In the genomic region with DNA sequence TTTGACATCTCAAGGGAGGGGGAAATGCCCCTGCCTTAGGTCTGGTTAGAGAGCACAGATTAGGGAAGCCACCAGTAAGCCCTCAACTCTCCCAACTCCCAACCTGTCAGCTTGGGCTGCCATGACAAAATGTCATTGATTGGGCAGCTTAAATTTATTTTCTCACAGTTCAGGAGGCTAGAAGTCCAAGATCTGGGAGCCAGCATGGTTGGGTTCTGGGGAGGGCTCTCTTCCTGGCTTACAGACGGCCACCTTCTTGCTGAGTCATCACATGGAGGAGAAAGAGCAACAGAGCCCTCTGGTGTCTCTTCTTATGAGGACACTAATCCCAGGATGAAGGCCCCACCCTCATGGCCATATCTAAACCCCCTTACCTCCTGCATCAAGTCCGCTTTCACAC, we compare ENCODE assay signal across 1 cellular context.
TF ChIP-seq lines count a peak whose summit lies in the region.

No MANE protein-coding gene starts in this region.

TF ChIP-seq in K562, 482 proteins besides CTCF, POLR2A, EP300 and RAD21 (continued from another document and continues in another):
- TF ChIP-seq, protein P1, sequence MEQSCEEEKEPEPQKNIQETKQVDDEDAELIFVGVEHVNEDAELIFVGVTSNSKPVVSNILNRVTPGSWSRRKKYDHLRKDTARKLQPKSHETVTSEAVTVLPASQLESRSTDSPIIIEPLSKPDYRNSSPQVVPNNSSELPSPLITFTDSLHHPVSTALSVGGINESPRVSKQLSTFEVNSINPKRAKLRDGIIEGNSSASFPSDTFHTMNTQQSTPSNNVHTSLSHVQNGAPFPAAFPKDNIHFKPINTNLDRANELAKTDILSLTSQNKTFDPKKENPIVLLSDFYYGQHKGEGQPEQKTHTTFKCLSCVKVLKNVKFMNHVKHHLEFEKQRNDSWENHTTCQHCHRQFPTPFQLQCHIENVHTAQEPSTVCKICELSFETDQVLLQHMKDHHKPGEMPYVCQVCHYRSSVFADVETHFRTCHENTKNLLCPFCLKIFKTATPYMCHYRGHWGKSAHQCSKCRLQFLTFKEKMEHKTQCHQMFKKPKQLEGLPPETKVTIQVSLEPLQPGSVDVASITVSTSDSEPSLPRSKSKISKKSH (CRISPR knock-in tag; IDR thresholded peaks at IDR 0.05), result peak; percentile 88; the same call in 1 of the 2 replicates
- TF ChIP-seq, protein P2, sequence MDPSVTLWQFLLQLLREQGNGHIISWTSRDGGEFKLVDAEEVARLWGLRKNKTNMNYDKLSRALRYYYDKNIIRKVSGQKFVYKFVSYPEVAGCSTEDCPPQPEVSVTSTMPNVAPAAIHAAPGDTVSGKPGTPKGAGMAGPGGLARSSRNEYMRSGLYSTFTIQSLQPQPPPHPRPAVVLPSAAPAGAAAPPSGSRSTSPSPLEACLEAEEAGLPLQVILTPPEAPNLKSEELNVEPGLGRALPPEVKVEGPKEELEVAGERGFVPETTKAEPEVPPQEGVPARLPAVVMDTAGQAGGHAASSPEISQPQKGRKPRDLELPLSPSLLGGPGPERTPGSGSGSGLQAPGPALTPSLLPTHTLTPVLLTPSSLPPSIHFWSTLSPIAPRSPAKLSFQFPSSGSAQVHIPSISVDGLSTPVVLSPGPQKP (CRISPR knock-in tag; IDR thresholded peaks at IDR 0.05), result no peak
- no peak for TF ChIP-seq ZNF347 (CRISPR knock-in tag; IDR thresholded peaks at IDR 0.05; ENCODE audit: low read depth)
- TF ChIP-seq, protein P3, sequence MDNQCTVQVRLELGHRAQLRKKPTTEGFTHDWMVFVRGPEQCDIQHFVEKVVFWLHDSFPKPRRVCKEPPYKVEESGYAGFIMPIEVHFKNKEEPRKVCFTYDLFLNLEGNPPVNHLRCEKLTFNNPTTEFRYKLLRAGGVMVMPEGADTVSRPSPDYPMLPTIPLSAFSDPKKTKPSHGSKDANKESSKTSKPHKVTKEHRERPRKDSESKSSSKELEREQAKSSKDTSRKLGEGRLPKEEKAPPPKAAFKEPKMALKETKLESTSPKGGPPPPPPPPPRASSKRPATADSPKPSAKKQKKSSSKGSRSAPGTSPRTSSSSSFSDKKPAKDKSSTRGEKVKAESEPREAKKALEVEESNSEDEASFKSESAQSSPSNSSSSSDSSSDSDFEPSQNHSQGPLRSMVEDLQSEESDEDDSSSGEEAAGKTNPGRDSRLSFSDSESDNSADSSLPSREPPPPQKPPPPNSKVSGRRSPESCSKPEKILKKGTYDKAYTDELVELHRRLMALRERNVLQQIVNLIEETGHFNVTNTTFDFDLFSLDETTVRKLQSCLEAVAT (IDR thresholded peaks at IDR 0.05), result 0 out of 4 replicates have a peak, but pooled peaks of 1 of the 2 experiments have one; percentile 44
- TF ChIP-seq ZNF707 (CRISPR knock-in tag; conservative IDR thresholded peaks at IDR 0.05), result no peak
- TF ChIP-seq, protein P4, sequence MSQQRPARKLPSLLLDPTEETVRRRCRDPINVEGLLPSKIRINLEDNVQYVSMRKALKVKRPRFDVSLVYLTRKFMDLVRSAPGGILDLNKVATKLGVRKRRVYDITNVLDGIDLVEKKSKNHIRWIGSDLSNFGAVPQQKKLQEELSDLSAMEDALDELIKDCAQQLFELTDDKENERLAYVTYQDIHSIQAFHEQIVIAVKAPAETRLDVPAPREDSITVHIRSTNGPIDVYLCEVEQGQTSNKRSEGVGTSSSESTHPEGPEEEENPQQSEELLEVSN (IDR thresholded peaks at IDR 0.05; ENCODE audit: borderline replicate concordance in 1 of 2, extremely low read depth in 1 of 2, insufficient read depth in 1 of 2, insufficient read length in 1 of 2, low read depth in 1 of 2, low read length in 1 of 2, poor library complexity in 1 of 2, severe bottlenecking in 1 of 2), result peak in 1 of 2 experiments; percentile 10
- TF ChIP-seq STAT5A (IDR thresholded peaks at IDR 0.05; ENCODE audit: borderline replicate concordance, low read length), result no peak
- no peak for TF ChIP-seq HMG20B (CRISPR knock-in tag; IDR thresholded peaks at IDR 0.05)
- no peak for TF ChIP-seq EZH2 (IDR thresholded peaks at IDR 0.05; ENCODE audit: borderline replicate concordance, low read depth, low read length)
- TF ChIP-seq ADNP (tag; IDR thresholded peaks at IDR 0.05), result no peak
- TF ChIP-seq PTBP1 (IDR thresholded peaks at IDR 0.05; ENCODE audit: low read depth, low read length), result no peak
- no peak for TF ChIP-seq FOXA3 (CRISPR knock-in tag; conservative IDR thresholded peaks at IDR 0.05 in 1 of 2, IDR thresholded peaks at IDR 0.05 in 1 of 2)
- TF ChIP-seq ZNF507 (tag; conservative IDR thresholded peaks at IDR 0.05), result no peak
- TF ChIP-seq EGR1 (conservative IDR thresholded peaks at IDR 0.05), result no peak
- no peak for TF ChIP-seq HNRNPUL1 (IDR thresholded peaks at IDR 0.05; ENCODE audit: low read length)
- TF ChIP-seq, protein P5, sequence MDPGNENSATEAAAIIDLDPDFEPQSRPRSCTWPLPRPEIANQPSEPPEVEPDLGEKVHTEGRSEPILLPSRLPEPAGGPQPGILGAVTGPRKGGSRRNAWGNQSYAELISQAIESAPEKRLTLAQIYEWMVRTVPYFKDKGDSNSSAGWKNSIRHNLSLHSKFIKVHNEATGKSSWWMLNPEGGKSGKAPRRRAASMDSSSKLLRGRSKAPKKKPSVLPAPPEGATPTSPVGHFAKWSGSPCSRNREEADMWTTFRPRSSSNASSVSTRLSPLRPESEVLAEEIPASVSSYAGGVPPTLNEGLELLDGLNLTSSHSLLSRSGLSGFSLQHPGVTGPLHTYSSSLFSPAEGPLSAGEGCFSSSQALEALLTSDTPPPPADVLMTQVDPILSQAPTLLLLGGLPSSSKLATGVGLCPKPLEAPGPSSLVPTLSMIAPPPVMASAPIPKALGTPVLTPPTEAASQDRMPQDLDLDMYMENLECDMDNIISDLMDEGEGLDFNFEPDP (CRISPR knock-in tag; IDR thresholded peaks at IDR 0.05), result no peak
- TF ChIP-seq, protein P6, sequence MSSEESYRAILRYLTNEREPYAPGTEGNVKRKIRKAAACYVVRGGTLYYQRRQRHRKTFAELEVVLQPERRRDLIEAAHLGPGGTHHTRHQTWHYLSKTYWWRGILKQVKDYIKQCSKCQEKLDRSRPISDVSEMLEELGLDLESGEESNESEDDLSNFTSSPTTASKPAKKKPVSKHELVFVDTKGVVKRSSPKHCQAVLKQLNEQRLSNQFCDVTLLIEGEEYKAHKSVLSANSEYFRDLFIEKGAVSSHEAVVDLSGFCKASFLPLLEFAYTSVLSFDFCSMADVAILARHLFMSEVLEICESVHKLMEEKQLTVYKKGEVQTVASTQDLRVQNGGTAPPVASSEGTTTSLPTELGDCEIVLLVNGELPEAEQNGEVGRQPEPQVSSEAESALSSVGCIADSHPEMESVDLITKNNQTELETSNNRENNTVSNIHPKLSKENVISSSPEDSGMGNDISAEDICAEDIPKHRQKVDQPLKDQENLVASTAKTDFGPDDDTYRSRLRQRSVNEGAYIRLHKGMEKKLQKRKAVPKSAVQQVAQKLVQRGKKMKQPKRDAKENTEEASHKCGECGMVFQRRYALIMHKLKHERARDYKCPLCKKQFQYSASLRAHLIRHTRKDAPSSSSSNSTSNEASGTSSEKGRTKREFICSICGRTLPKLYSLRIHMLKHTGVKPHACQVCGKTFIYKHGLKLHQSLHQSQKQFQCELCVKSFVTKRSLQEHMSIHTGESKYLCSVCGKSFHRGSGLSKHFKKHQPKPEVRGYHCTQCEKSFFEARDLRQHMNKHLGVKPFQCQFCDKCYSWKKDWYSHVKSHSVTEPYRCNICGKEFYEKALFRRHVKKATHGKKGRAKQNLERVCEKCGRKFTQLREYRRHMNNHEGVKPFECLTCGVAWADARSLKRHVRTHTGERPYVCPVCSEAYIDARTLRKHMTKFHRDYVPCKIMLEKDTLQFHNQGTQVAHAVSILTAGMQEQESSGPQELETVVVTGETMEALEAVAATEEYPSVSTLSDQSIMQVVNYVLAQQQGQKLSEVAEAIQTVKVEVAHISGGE (CRISPR knock-in tag; IDR thresholded peaks at IDR 0.05), result no peak
- no peak for TF ChIP-seq TGIF2 (CRISPR knock-in tag; IDR thresholded peaks at IDR 0.05)
- TF ChIP-seq, protein P7, sequence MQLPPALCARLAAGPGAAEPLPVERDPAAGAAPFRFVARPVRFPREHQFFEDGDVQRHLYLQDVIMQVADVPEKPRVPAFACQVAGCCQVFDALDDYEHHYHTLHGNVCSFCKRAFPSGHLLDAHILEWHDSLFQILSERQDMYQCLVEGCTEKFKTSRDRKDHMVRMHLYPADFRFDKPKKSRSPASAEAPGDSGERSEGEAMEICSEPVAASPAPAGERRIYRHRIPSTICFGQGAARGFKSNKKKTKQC (CRISPR knock-in tag; IDR thresholded peaks at IDR 0.05), result no peak
- TF ChIP-seq NFYB (IDR thresholded peaks at IDR 0.05; ENCODE audit: extremely low read depth, insufficient read length), result no peak
- TF ChIP-seq E2F3 (CRISPR knock-in tag; IDR thresholded peaks at IDR 0.05), result no peak
- TF ChIP-seq POLR2AphosphoS5 (IDR thresholded peaks at IDR 0.05; ENCODE audit: control insufficient read depth, insufficient read depth, low read depth, low read length), result no peak
- TF ChIP-seq XRCC4 (IDR thresholded peaks at IDR 0.05; ENCODE audit: extremely low read depth, insufficient read depth, insufficient read length), result no peak
- TF ChIP-seq, protein P8, sequence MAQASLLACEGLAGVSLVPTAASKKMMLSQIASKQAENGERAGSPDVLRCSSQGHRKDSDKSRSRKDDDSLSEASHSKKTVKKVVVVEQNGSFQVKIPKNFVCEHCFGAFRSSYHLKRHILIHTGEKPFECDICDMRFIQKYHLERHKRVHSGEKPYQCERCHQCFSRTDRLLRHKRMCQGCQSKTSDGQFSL (CRISPR knock-in tag; IDR thresholded peaks at IDR 0.05), result no peak
- TF ChIP-seq, protein P8 (tag; IDR thresholded peaks at IDR 0.05), result no peak
- TF ChIP-seq, protein P9, sequence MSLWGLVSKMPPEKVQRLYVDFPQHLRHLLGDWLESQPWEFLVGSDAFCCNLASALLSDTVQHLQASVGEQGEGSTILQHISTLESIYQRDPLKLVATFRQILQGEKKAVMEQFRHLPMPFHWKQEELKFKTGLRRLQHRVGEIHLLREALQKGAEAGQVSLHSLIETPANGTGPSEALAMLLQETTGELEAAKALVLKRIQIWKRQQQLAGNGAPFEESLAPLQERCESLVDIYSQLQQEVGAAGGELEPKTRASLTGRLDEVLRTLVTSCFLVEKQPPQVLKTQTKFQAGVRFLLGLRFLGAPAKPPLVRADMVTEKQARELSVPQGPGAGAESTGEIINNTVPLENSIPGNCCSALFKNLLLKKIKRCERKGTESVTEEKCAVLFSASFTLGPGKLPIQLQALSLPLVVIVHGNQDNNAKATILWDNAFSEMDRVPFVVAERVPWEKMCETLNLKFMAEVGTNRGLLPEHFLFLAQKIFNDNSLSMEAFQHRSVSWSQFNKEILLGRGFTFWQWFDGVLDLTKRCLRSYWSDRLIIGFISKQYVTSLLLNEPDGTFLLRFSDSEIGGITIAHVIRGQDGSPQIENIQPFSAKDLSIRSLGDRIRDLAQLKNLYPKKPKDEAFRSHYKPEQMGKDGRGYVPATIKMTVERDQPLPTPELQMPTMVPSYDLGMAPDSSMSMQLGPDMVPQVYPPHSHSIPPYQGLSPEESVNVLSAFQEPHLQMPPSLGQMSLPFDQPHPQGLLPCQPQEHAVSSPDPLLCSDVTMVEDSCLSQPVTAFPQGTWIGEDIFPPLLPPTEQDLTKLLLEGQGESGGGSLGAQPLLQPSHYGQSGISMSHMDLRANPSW (CRISPR knock-in tag; IDR thresholded peaks at IDR 0.05), result no peak
- TF ChIP-seq, protein P10, sequence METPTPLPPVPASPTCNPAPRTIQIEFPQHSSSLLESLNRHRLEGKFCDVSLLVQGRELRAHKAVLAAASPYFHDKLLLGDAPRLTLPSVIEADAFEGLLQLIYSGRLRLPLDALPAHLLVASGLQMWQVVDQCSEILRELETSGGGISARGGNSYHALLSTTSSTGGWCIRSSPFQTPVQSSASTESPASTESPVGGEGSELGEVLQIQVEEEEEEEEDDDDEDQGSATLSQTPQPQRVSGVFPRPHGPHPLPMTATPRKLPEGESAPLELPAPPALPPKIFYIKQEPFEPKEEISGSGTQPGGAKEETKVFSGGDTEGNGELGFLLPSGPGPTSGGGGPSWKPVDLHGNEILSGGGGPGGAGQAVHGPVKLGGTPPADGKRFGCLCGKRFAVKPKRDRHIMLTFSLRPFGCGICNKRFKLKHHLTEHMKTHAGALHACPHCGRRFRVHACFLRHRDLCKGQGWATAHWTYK (CRISPR knock-in tag; IDR thresholded peaks at IDR 0.05), result no peak
- TF ChIP-seq, protein P11, sequence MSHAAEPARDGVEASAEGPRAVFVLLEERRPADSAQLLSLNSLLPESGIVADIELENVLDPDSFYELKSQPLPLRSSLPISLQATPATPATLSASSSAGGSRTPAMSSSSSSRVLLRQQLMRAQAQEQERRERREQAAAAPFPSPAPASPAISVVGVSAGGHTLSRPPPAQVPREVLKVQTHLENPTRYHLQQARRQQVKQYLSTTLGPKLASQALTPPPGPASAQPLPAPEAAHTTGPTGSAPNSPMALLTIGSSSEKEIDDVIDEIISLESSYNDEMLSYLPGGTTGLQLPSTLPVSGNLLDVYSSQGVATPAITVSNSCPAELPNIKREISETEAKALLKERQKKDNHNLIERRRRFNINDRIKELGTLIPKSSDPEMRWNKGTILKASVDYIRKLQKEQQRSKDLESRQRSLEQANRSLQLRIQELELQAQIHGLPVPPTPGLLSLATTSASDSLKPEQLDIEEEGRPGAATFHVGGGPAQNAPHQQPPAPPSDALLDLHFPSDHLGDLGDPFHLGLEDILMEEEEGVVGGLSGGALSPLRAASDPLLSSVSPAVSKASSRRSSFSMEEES (CRISPR knock-in tag; IDR thresholded peaks at IDR 0.05), result no peak
- TF ChIP-seq ZNF184 (CRISPR knock-in tag; IDR thresholded peaks at IDR 0.05), result no peak
- TF ChIP-seq ZC3H4 (CRISPR knock-in tag; IDR thresholded peaks at IDR 0.05; ENCODE audit: borderline replicate concordance), result no peak
- TF ChIP-seq SAFB (IDR thresholded peaks at IDR 0.05; ENCODE audit: borderline replicate concordance, low read depth, low read length), result no peak
- TF ChIP-seq YY1 (IDR thresholded peaks at IDR 0.05; ENCODE audit: borderline replicate concordance in 1 of 3, control insufficient read depth in 1 of 3, extremely low read depth in 1 of 3, insufficient read depth in 3 of 3, insufficient read length in 1 of 3, insufficient replicate concordance in 2 of 3, low read depth in 1 of 3, low read length in 2 of 3), result peak in 1 of 3 experiments; percentile 62
- TF ChIP-seq, protein P12, sequence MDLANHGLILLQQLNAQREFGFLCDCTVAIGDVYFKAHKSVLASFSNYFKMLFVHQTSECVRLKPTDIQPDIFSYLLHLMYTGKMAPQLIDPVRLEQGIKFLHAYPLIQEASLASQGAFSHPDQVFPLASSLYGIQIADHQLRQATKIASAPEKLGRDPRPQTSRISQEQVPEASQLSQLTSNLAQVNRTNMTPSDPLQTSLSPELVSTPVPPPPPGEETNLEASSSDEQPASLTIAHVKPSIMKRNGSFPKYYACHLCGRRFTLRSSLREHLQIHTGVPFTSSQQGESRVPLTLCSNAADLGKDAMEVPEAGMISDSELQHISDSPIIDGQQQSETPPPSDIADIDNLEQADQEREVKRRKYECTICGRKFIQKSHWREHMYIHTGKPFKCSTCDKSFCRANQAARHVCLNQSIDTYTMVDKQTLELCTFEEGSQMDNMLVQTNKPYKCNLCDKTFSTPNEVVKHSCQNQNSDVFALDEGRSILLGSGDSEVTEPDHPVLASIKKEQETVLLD (IDR thresholded peaks at IDR 0.05), result no peak
- no peak for TF ChIP-seq MXI1 (IDR thresholded peaks at IDR 0.05; ENCODE audit: low read depth, low read length)
- TF ChIP-seq MED1 (CRISPR knock-in tag; IDR thresholded peaks at IDR 0.05; ENCODE audit: borderline replicate concordance), result no peak
- TF ChIP-seq HLTF (IDR thresholded peaks at IDR 0.05), result no peak
- TF ChIP-seq ETV1 (tag; conservative IDR thresholded peaks at IDR 0.05; ENCODE audit: low read depth), result no peak
- TF ChIP-seq CREB1 (IDR thresholded peaks at IDR 0.05), result no peak
- TF ChIP-seq CREB1 (CRISPR knock-in tag; IDR thresholded peaks at IDR 0.05), result no peak
- TF ChIP-seq TAF15 (IDR thresholded peaks at IDR 0.05; ENCODE audit: low read depth, low read length), result no peak
- TF ChIP-seq BACH1 (tag; IDR thresholded peaks at IDR 0.05), result peak; percentile 96
- TF ChIP-seq ZNF444 (CRISPR knock-in tag; IDR thresholded peaks at IDR 0.05), result no peak
